In genomic region chrX:148562846-148563245, GRCh38 we compare ENCODE assay signal across 32 cellular contexts.
DNase-seq lines count a peak whose midpoint lies in the region; ATAC-seq and TF ChIP-seq lines count a peak whose summit lies in the region.
"Had no signal": no experiment of that assay in that cellular context is flagged by ENCODE, and none has a peak within 500 bp of the region (broad histone marks: within the 10 kb centered on the region; RNA-seq: fewer than 3 reads in every experiment).

No MANE protein-coding gene starts in this region.

- H3K27ac ChIP-seq in BLaER1 treated with 17β-estradiol and CSF1 and Interleukin-3, amounts not matched to agents 10 nM and 100 nM = peak overlapping the region in 2 of 11 experiments; percentile 8 to 23; a peak in 2 of 22 replicates
- H3K27ac ChIP-seq in OCI-LY7 (ENCODE audit: low read depth, low read length, poor library complexity, severe bottlenecking) = peak overlapping the region; percentile 68
- H3K27ac ChIP-seq in GM23338 (ENCODE audit: low read depth) = no peak overlapping the region
- H3K27ac ChIP-seq: brain microvascular endothelial cell, dorsolateral prefrontal cortex, esophagus muscularis mucosa, GM23248, left lung, prostate gland, right lobe of liver, SK-N-MC, tibial artery, vagina, WERI-Rb-1 had no signal

- H3K27me3 ChIP-seq in BLaER1 treated with 17β-estradiol and CSF1 and Interleukin-3, amounts not matched to agents 10 nM and 100 nM = no peaks in the 10 kb centered on the region
- no peaks in the 10 kb centered on the region for H3K27me3 ChIP-seq in GM23338 (ENCODE audit: insufficient read depth)
- H3K27me3 ChIP-seq: BE2C, brain microvascular endothelial cell, esophagus muscularis mucosa, left lung, right lobe of liver, tibial artery, vagina had no signal

- no TSS peak for BruUV-seq in OCI-LY7 (replicated peaks; lab: Mats Ljungman, UMichigan)

- POLR2A ChIA-PET in OCI-LY7 (lab: Charles Lee) = interaction anchor here (0.5 to 2.4 kb wide), 4 partner anchors 13 to 38 kb away, joined by 3 to 7 read pairs (median 4); no protein-coding TSS in a partner anchor

- TF ChIP-seq CTCF in OCI-LY7 (conservative IDR thresholded peaks at IDR 0.05; ENCODE audit: low read length) = no peak
- no peak for TF ChIP-seq CTCF in GM23338 (conservative IDR thresholded peaks at IDR 0.05; ENCODE audit: low read depth in 2 of 2)
- no peak for TF ChIP-seq CTCF in osteocyte (IDR thresholded peaks at IDR 0.05)

- H3K4me1 Mint-ChIP-seq in GM23338 (peaks cover 20% of the 10 kb centered on the region), osteocyte (ENCODE audit: unreplicated experiment) (no peaks in the 10 kb centered on the region)
- H3K4me1 Mint-ChIP-seq: activated T-helper 17 cell treated with anti-CD3 and anti-CD28 coated beads, Interleukin-2, amount 50 U/mL, for 72 hours had no signal

- H3K79me2 ChIP-seq in OCI-LY7 (ENCODE audit: insufficient read depth, low read depth, low read length) (peaks cover 89% of the 10 kb centered on the region), GM23338 (replicated peaks; ENCODE audit: insufficient read depth) (no peaks in the 10 kb centered on the region)

- peak; percentile 25 to 41 for DNase-seq in Kasumi-1 (lab: John Stamatoyannopoulos, UW)
- peak; percentile 60 for DNase-seq in OCI-LY7 (ENCODE audit: low spot score)
- peak; percentile 44 for DNase-seq in foreskin melanocyte
- DNase-seq in GM23338 (ENCODE audit: low spot score) = no peak
- DNase-seq in osteocyte (ENCODE audit: extremely low spot score, unreplicated experiment) = no peak
- DNase-seq: activated CD4-positive, alpha-beta T cell treated with anti-CD3 and anti-CD28 coated beads for 4 hours; activated CD8-positive, alpha-beta T cell treated with anti-CD3 and anti-CD28 coated beads, Interleukin-2, amount 10 ng/mL, durations not matched to agents 7 days and 5 days; activated naive CD4-positive, alpha-beta T cell treated with anti-CD3 and anti-CD28 coated beads, Interleukin-2, amount 50 U/mL, for 16 hours; amniotic stem cell; BE2C; brain microvascular endothelial cell; Caco-2; dorsolateral prefrontal cortex; foreskin fibroblast; GM23248; head of caudate nucleus; left lung; NCI-H1436; NCI-H2107; OCI-M1; right lobe of liver; tibial artery; WERI-Rb-1 had no signal

- peaks cover 0 to 56% (median 0%) of the 10 kb centered on the region in 11 experiments; a peak in 6 of 22 replicates for H4K20me1 ChIP-seq in BLaER1 treated with 17β-estradiol and CSF1 and Interleukin-3, amounts not matched to agents 10 nM and 100 nM
- H4K20me1 ChIP-seq in OCI-LY7 (ENCODE audit: insufficient read depth, low read length) (no peaks in the 10 kb centered on the region), GM23338 (replicated peaks; ENCODE audit: insufficient read depth) (no peaks in the 10 kb centered on the region)

- H3K4me3 ChIP-seq in BLaER1 treated with 17β-estradiol and CSF1 and Interleukin-3, amounts not matched to agents 10 nM and 100 nM = no peak overlapping the region
- H3K4me3 ChIP-seq in OCI-LY7 (ENCODE audit: low read depth, low read length, poor library complexity, severe bottlenecking) (no peak overlapping the region), GM23338 (no peak overlapping the region)
- H3K4me3 ChIP-seq: dorsolateral prefrontal cortex, esophagus muscularis mucosa, GM23248, left lung, prostate gland, right lobe of liver, SK-N-MC, tibial artery, vagina had no signal

- no peaks in the 10 kb centered on the region for H3F3A ChIP-seq in GM23338 (replicated peaks; ENCODE audit: low read depth)

- CTCF ChIA-PET in OCI-LY7 (lab: Charles Lee; ENCODE audit: unreplicated experiment) = no interaction called here

- H3K27ac Mint-ChIP-seq in GM23338 (no peak overlapping the region), osteocyte (ENCODE audit: unreplicated experiment) (no peak overlapping the region)
- H3K27ac Mint-ChIP-seq: activated CD8-positive, alpha-beta T cell treated with anti-CD3 and anti-CD28 coated beads, Interleukin-2, amount 10 ng/mL, durations not matched to agents 7 days and 5 days; activated T-helper 17 cell treated with anti-CD3 and anti-CD28 coated beads, Interleukin-2, amount 50 U/mL, for 72 hours; T-helper 2 cell treated with Interferon-gamma antibody and Interleukin-4, amounts not matched to agents 5 μg/mL and 100 μg/mL, for 36 hours had no signal

- H3K9me3 Mint-ChIP-seq in GM23338 = no peaks in the 10 kb centered on the region; the same call in 2 of the 3 replicates
- H3K9me3 Mint-ChIP-seq in osteocyte (ENCODE audit: unreplicated experiment) = peaks cover 22% of the 10 kb centered on the region
- H3K9me3 Mint-ChIP-seq: activated T-helper 17 cell treated with anti-CD3 and anti-CD28 coated beads, Interleukin-2, amount 50 U/mL, for 72 hours; T-helper 2 cell treated with Interferon-gamma antibody and Interleukin-4, amounts not matched to agents 5 μg/mL and 100 μg/mL, for 36 hours had no signal

- peaks cover 0 to 49% (median 15%) of the 10 kb centered on the region in 11 experiments; a peak in 13 of 22 replicates for H3K36me3 ChIP-seq in BLaER1 treated with 17β-estradiol and CSF1 and Interleukin-3, amounts not matched to agents 10 nM and 100 nM
- H3K36me3 ChIP-seq in OCI-LY7 (ENCODE audit: insufficient read depth, low read length) = peaks cover 24% of the 10 kb centered on the region
- H3K36me3 ChIP-seq in GM23338 (ENCODE audit: insufficient read depth) = no peaks in the 10 kb centered on the region
- H3K36me3 ChIP-seq: BE2C, brain microvascular endothelial cell, esophagus muscularis mucosa, left lung, prostate gland, right lobe of liver, tibial artery, vagina, WERI-Rb-1 had no signal

- ATAC-seq in HG02759 (IDR thresholded peaks at IDR 0.05; ENCODE audit: unreplicated experiment) (no peak), GM23338 (no peak), GM18870 (IDR thresholded peaks at IDR 0.05; ENCODE audit: unreplicated experiment) (no peak)
- ATAC-seq: activated CD8-positive, alpha-beta T cell treated with anti-CD3 and anti-CD28 coated beads, Interleukin-2, amount 10 ng/mL, durations not matched to agents 7 days and 5 days; activated T-helper 17 cell treated with anti-CD3 and anti-CD28 coated beads, Interleukin-2, amount 50 U/mL, for 72 hours; left lung; right lobe of liver had no signal

- H3K4me3 Mint-ChIP-seq in GM23338 = no peak overlapping the region
- no peak overlapping the region for H3K4me3 Mint-ChIP-seq in osteocyte (ENCODE audit: unreplicated experiment)
- H3K4me3 Mint-ChIP-seq: activated CD8-positive, alpha-beta T cell treated with anti-CD3 and anti-CD28 coated beads, Interleukin-2, amount 10 ng/mL, durations not matched to agents 7 days and 5 days; activated T-helper 17 cell treated with anti-CD3 and anti-CD28 coated beads, Interleukin-2, amount 50 U/mL, for 72 hours; T-helper 2 cell treated with Interferon-gamma antibody and Interleukin-4, amounts not matched to agents 5 μg/mL and 100 μg/mL, for 36 hours had no signal

- peaks cover 20 to 34% (median 24%) of the 10 kb centered on the region in 10 experiments for H3K4me1 ChIP-seq in BLaER1 treated with 17β-estradiol and CSF1 and Interleukin-3, amounts not matched to agents 10 nM and 100 nM
- H3K4me1 ChIP-seq in OCI-LY7 (ENCODE audit: insufficient read depth, low read length, poor library complexity, severe bottlenecking) (peaks cover 49% of the 10 kb centered on the region), GM23338 (ENCODE audit: insufficient read depth) (peaks cover 4% of the 10 kb centered on the region; the same call in 1 of the 2 replicates)
- H3K4me1 ChIP-seq: BE2C, Caco-2, esophagus muscularis mucosa, left lung, prostate gland, right lobe of liver, tibial artery, vagina had no signal

- no peak overlapping the region for H3K9ac ChIP-seq in BLaER1 treated with 17β-estradiol and CSF1 and Interleukin-3, amounts not matched to agents 10 nM and 100 nM
- H3K9ac ChIP-seq: GM23248 had no signal

- H3K36me3 Mint-ChIP-seq in GM23338 (ENCODE audit: low read depth) = no peaks in the 10 kb centered on the region
- H3K36me3 Mint-ChIP-seq in osteocyte (ENCODE audit: unreplicated experiment) = no peaks in the 10 kb centered on the region

- H3K9me2 ChIP-seq in OCI-LY7 (ENCODE audit: insufficient read depth, low read length) (no peaks in the 10 kb centered on the region), GM23338 (ENCODE audit: insufficient read depth) (no peaks in the 10 kb centered on the region)

- intact Hi-C loops in OCI-LY7 (cut with micrococcal nuclease; ENCODE audit: unreplicated experiment) = no loop called here

- H2AFZ ChIP-seq in OCI-LY7 (ENCODE audit: low read length) (no peak overlapping the region), GM23338 (no peak overlapping the region)
- H2AFZ ChIP-seq: GM23248 had no signal

- H3K27me3 Mint-ChIP-seq in GM23338 (ENCODE audit: insufficient read depth, low read depth, poor library complexity) (peaks cover 1% of the 10 kb centered on the region), osteocyte (ENCODE audit: unreplicated experiment) (no peaks in the 10 kb centered on the region)

- peaks cover 8 to 58% (median 33%) of the 10 kb centered on the region in 11 experiments; a peak in 20 of 22 replicates for H3K9me3 ChIP-seq in BLaER1 treated with 17β-estradiol and CSF1 and Interleukin-3, amounts not matched to agents 10 nM and 100 nM (replicated peaks in 1 of 11)
- H3K9me3 ChIP-seq in OCI-LY7 (ENCODE audit: low read length) = peaks cover 9% of the 10 kb centered on the region; the same call in 1 of the 2 replicates
- H3K9me3 ChIP-seq: BE2C, Caco-2, esophagus muscularis mucosa, left lung, prostate gland, right lobe of liver, tibial artery, vagina had no signal

- peak overlapping the region in 9 of 11 experiments; percentile 5 to 45 (median 12); a peak in 11 of 22 replicates for H3K4me2 ChIP-seq in BLaER1 treated with 17β-estradiol and CSF1 and Interleukin-3, amounts not matched to agents 10 nM and 100 nM
- H3K4me2 ChIP-seq in OCI-LY7 (ENCODE audit: low read length) (peak overlapping the region; percentile 43), GM23338 (no peak overlapping the region)

TF ChIP-seq in GM23338, 12 proteins besides CTCF, POLR2A, EP300 and RAD21:
- no peak for TF ChIP-seq JUNB (IDR thresholded peaks at IDR 0.05; ENCODE audit: unreplicated experiment)

Comparison
In these comparisons a context has a peak if more than half of its experiments do, and no peak if none do; other contexts are left out.
1. DNase-seq: peak in Kasumi-1 (2 of 2), OCI-LY7 (single experiment) and foreskin melanocyte (single experiment); none in GM23338 (single experiment) and osteocyte (single experiment).